In the genomic region with DNA sequence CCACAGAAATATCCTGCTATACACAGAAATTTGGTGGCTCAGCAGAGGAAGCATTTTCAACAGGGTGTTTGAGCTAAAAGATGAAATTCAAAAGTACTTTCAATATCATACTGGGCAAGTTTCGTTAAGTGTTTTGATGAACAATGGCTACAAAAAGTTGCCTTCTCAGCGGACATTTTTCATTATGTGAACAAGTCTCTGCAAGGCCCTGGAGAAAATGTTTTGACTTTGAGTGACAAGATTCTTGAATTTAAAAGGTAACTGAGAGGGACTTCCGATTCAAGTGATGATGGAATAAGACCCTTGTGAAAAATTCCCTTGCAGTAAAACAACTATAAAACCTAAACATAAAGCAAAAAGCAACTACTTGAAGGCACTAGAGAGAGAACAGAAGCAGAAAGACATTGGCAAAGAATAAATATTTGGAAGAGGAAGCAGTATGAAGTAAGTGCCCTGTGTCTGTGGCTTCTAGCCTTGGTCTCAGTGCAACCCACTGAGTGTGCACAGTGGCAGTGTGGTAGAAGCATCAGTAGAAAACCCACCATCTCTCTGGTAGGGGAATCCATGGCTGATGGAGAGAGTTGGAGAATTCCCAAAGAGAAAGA, we compare ENCODE assay signal across 9 cellular contexts.
DNase-seq lines count a peak whose midpoint lies in the region; ATAC-seq and TF ChIP-seq lines count a peak whose summit lies in the region.
"Had no signal": no experiment of that assay in that cellular context is flagged by ENCODE, and none has a peak within 500 bp of the region (broad histone marks: within the 10 kb centered on the region; RNA-seq: fewer than 3 reads in every experiment).

No MANE protein-coding gene starts in this region.

- peak overlapping the region; percentile 61 for H2AFZ ChIP-seq in MM.1S (ENCODE audit: low read length)

- no peaks in the 10 kb centered on the region for H3K9me2 ChIP-seq in MM.1S (replicated peaks; ENCODE audit: insufficient read depth, low read length)

- H3K9me3 ChIP-seq in breast epithelium: peaks cover 4 to 26% of the 10 kb centered on the region in 2 donors
- H3K9me3 ChIP-seq in MM.1S (replicated peaks; ENCODE audit: insufficient read depth, low read length): no peaks in the 10 kb centered on the region

- peak overlapping the region; percentile 75 for H3K27ac Mint-ChIP-seq in MCF 10A (ENCODE audit: low read depth, unreplicated experiment)
- peak overlapping the region; percentile 94 for H3K27ac Mint-ChIP-seq in activated naive CD8-positive, alpha-beta T cell
- peak overlapping the region; percentile 65 for H3K27ac Mint-ChIP-seq in stimulated activated naive B cell treated with anti-CD40 and anti-IgM and Interleukin-4, amounts not matched to agents 10 μg/mL and 1 μg/mL and 100 μg/mL, for 72 hours

- H3K27ac ChIP-seq in breast epithelium (no peak overlapping the region), MM.1S (ENCODE audit: low read length) (peak overlapping the region; percentile 94)

- POLR2A ChIA-PET in MCF 10A (lab: Yijun Ruan, JAX): interaction anchor here (0.7 to 3.5 kb wide), 12 partner anchors 10 to 100 kb away, joined by 3 to 31 read pairs (median 4); a partner anchor contains a TSS

- peaks cover 26% of the 10 kb centered on the region for H3F3A ChIP-seq in MM.1S (ENCODE audit: insufficient read depth, low read length)

- no peaks in the 10 kb centered on the region for H3K79me2 ChIP-seq in MM.1S (ENCODE audit: low read length)

- H3K27me3 ChIP-seq in breast epithelium: no peaks in the 10 kb centered on the region
- H3K27me3 ChIP-seq in MM.1S (replicated peaks; ENCODE audit: insufficient read depth, low read length): no peaks in the 10 kb centered on the region

- no peak for ATAC-seq in stimulated activated naive B cell treated with anti-CD40 and anti-IgM and Interleukin-4, amounts not matched to agents 10 μg/mL and 1 μg/mL and 100 μg/mL, for 72 hours (replicated peaks)

- peak overlapping the region; percentile 72 for H3K4me2 ChIP-seq in MM.1S (ENCODE audit: low read depth, low read length)

- H3K36me3 ChIP-seq in breast epithelium (no peaks in the 10 kb centered on the region), MM.1S (replicated peaks; ENCODE audit: insufficient read depth, low read length) (no peaks in the 10 kb centered on the region)

- H3K9me3 Mint-ChIP-seq in MCF 10A (ENCODE audit: unreplicated experiment): peaks cover 39% of the 10 kb centered on the region
- peaks cover 22% of the 10 kb centered on the region for H3K9me3 Mint-ChIP-seq in activated naive CD8-positive, alpha-beta T cell (ENCODE audit: low read depth)
- H3K9me3 Mint-ChIP-seq in stimulated activated naive B cell treated with anti-CD40 and anti-IgM and Interleukin-4, amounts not matched to agents 10 μg/mL and 1 μg/mL and 100 μg/mL, for 72 hours: peaks cover 25 to 37% of the 10 kb centered on the region in 2 donors

- TF ChIP-seq POLR2A in breast epithelium (IDR thresholded peaks at IDR 0.05): no peak

- CTCF ChIA-PET in MCF 10A (lab: Yijun Ruan, JAX): interaction anchor here (0.7 to 0.9 kb wide), 2 partner anchors 20 to 152 kb away, joined by 3 to 4 read pairs; no protein-coding TSS in a partner anchor

- H3K9ac ChIP-seq in MM.1S (ENCODE audit: low read length): peak overlapping the region; percentile 75

- no peaks in the 10 kb centered on the region for H3K36me3 Mint-ChIP-seq in MCF 10A (ENCODE audit: insufficient read depth, unreplicated experiment)
- H3K36me3 Mint-ChIP-seq in activated naive CD8-positive, alpha-beta T cell: peaks cover 13% of the 10 kb centered on the region
- peaks cover 0 to 25% of the 10 kb centered on the region in 2 donors for H3K36me3 Mint-ChIP-seq in stimulated activated naive B cell treated with anti-CD40 and anti-IgM and Interleukin-4, amounts not matched to agents 10 μg/mL and 1 μg/mL and 100 μg/mL, for 72 hours

- DNase-seq in MCF 10A (ENCODE audit: unreplicated experiment) (no peak), breast epithelium (ENCODE audit: low spot score in 2 of 2) (no peak), MM.1S (peak; percentile 91), NCI-H1105 treated with DMSO at 0.1 percent for 48 hours (lab: John Stamatoyannopoulos, UW) (no peak), superior temporal gyrus (ENCODE audit: extremely low spot score) (no peak)
- DNase-seq in stimulated activated naive B cell treated with anti-CD40 and anti-IgM and Interleukin-4, amounts not matched to agents 10 μg/mL and 1 μg/mL and 100 μg/mL, for 72 hours: no peak
- DNase-seq in stimulated activated CD4-positive, alpha-beta T cell treated with anti-CD3 and anti-CD28 coated beads, Interleukin-1b, Interleukin-23, amount 100 ng/mL, for 48 hours: no peak

- no peaks in the 10 kb centered on the region for H3K4me1 ChIP-seq in breast epithelium
- H3K4me1 ChIP-seq in MM.1S (ENCODE audit: low read length): peaks cover 40% of the 10 kb centered on the region

- BruUV-seq in MCF 10A (replicated peaks; lab: Mats Ljungman, UMichigan): TSS peak; percentile 81

- no peak overlapping the region for H3K4me3 ChIP-seq in breast epithelium
- peak overlapping the region; percentile 34 for H3K4me3 ChIP-seq in MM.1S (ENCODE audit: low read length)

- intact Hi-C loops in MCF 10A (cut with micrococcal nuclease): loop anchor here (2.0 kb wide), 1 partner anchor 63 kb away; a partner anchor contains a TSS
- intact Hi-C loops in breast epithelium (cut with DNase I; ENCODE audit: low total_unique reads): no loop called here

- H3K27me3 Mint-ChIP-seq in MCF 10A (ENCODE audit: insufficient read depth, unreplicated experiment): no peaks in the 10 kb centered on the region
- no peaks in the 10 kb centered on the region for H3K27me3 Mint-ChIP-seq in activated naive CD8-positive, alpha-beta T cell
- H3K27me3 Mint-ChIP-seq in stimulated activated naive B cell treated with anti-CD40 and anti-IgM and Interleukin-4, amounts not matched to agents 10 μg/mL and 1 μg/mL and 100 μg/mL, for 72 hours: peaks cover 10 to 20% of the 10 kb centered on the region in 2 donors

- H3K4me3 Mint-ChIP-seq in MCF 10A (ENCODE audit: unreplicated experiment): no peak overlapping the region
- H3K4me3 Mint-ChIP-seq in activated naive CD8-positive, alpha-beta T cell: peak overlapping the region; percentile 57
- H3K4me3 Mint-ChIP-seq in stimulated activated naive B cell treated with anti-CD40 and anti-IgM and Interleukin-4, amounts not matched to agents 10 μg/mL and 1 μg/mL and 100 μg/mL, for 72 hours: no peak overlapping the region
- H3K4me3 Mint-ChIP-seq: naive thymus-derived CD8-positive, alpha-beta T cell had no signal

- H3K4me1 Mint-ChIP-seq in MCF 10A (ENCODE audit: insufficient read depth, unreplicated experiment): peaks cover 19% of the 10 kb centered on the region
- peaks cover 52% of the 10 kb centered on the region for H3K4me1 Mint-ChIP-seq in activated naive CD8-positive, alpha-beta T cell (ENCODE audit: low read depth)
- H3K4me1 Mint-ChIP-seq in stimulated activated naive B cell treated with anti-CD40 and anti-IgM and Interleukin-4, amounts not matched to agents 10 μg/mL and 1 μg/mL and 100 μg/mL, for 72 hours: peaks cover 22 to 33% of the 10 kb centered on the region in 2 donors

- no peaks in the 10 kb centered on the region for H4K20me1 ChIP-seq in MM.1S (ENCODE audit: insufficient read depth, low read length)

- TF ChIP-seq CTCF in MCF 10A (IDR thresholded peaks at IDR 0.05; ENCODE audit: unreplicated experiment): no peak
- no peak for TF ChIP-seq CTCF in breast epithelium (IDR thresholded peaks at IDR 0.05)
- no peak for TF ChIP-seq CTCF in MM.1S (IDR thresholded peaks at IDR 0.05; ENCODE audit: low read length)
